ENCODE assay signal across 8 cellular contexts in genomic region chr4:37827030-37827705, GRCh38. TPM values are rescaled to one million over a fixed set of nuclear protein-coding genes. Genes with fewer than 3 reads are reported as not detected.
A peak's percentile ranks its signal among the peaks of the same experiment; 100 is the strongest.
DNase-seq lines count a peak whose midpoint lies in the region; ATAC-seq, FAIRE-seq and TF ChIP-seq lines count a peak whose summit lies in the region.

No MANE protein-coding gene starts in this region.

- peak; percentile 69 for ATAC-seq in GM12878
- peak; percentile 53 to 60 for ATAC-seq in stimulated activated naive B cell treated with anti-CD40 and anti-IgM and Interleukin-4, amounts not matched to agents 10 μg/mL and 1 μg/mL and 100 μg/mL, for 72 hours (replicated peaks)

- RAD21 ChIA-PET in GM12878 (lab: Charles Lee; ENCODE audit: unreplicated experiment) = interaction anchor here (0.9 to 2.7 kb wide), 7 partner anchors 9 to 209 kb away, joined by 3 to 28 read pairs (median 5); partner anchors contain the start of gene TBC1D1

- H3K9me3 Mint-ChIP-seq in T-helper 2 cell treated with Interferon-gamma antibody and Interleukin-4, amounts not matched to agents 5 μg/mL and 100 μg/mL, for 36 hours = no peaks in the 10 kb centered on the region
- H3K9me3 Mint-ChIP-seq in stimulated activated naive B cell treated with anti-CD40 and anti-IgM and Interleukin-4, amounts not matched to agents 10 μg/mL and 1 μg/mL and 100 μg/mL, for 72 hours = no peaks in the 10 kb centered on the region

- FAIRE-seq in GM12878 (lab: Jason Lieb, UNC) = peak; percentile 80

- H3K9ac ChIP-seq in GM12878 (ENCODE audit: control insufficient read depth, insufficient read depth, low read length) = peak overlapping the region; percentile 65

- CTCF ChIA-PET in GM12878 (lab: Yijun Ruan, JAX) = interaction anchor here (0.7 to 4.2 kb wide), 8 partner anchors 9 to 307 kb away, joined by 3 to 26 read pairs (median 4); no protein-coding TSS in a partner anchor

- H3K9me3 ChIP-seq in GM12878 (replicated peaks; ENCODE audit: control insufficient read depth, insufficient read depth, low read length) = no peaks in the 10 kb centered on the region

- POLR2A ChIA-PET in GM12878 (lab: Charles Lee) = interaction anchor here (0.7 to 2.0 kb wide), 9 partner anchors 8 to 176 kb away, joined by 3 to 14 read pairs (median 3); partner anchors contain the start of gene TBC1D1

- H2AFZ ChIP-seq in GM12878 (ENCODE audit: control insufficient read depth, low read depth, low read length) = peak overlapping the region; percentile 81

- peaks cover 37% of the 10 kb centered on the region for H3K4me1 Mint-ChIP-seq in T-helper 2 cell treated with Interferon-gamma antibody and Interleukin-4, amounts not matched to agents 5 μg/mL and 100 μg/mL, for 36 hours (ENCODE audit: low read depth)
- H3K4me1 Mint-ChIP-seq in stimulated activated naive B cell treated with anti-CD40 and anti-IgM and Interleukin-4, amounts not matched to agents 10 μg/mL and 1 μg/mL and 100 μg/mL, for 72 hours = peaks cover 20 to 34% of the 10 kb centered on the region in 2 donors

- in situ Hi-C loops in GM12878 (cut with MboI) = no loop called here

- H3K36me3 Mint-ChIP-seq in T-helper 2 cell treated with Interferon-gamma antibody and Interleukin-4, amounts not matched to agents 5 μg/mL and 100 μg/mL, for 36 hours (ENCODE audit: low read depth) = peaks cover 27% of the 10 kb centered on the region
- H3K36me3 Mint-ChIP-seq in stimulated activated naive B cell treated with anti-CD40 and anti-IgM and Interleukin-4, amounts not matched to agents 10 μg/mL and 1 μg/mL and 100 μg/mL, for 72 hours = peaks cover 19 to 22% of the 10 kb centered on the region in 2 donors

- no peak for TF ChIP-seq CTCF in GM12878 (IDR thresholded peaks at IDR 0.05 in 2 of 3, conservative IDR thresholded peaks at IDR 0.05 in 1 of 3; ENCODE audit: control insufficient read depth in 2 of 3, extremely low read depth in 1 of 3, insufficient read depth in 1 of 3, low read depth in 3 of 3, low read length in 3 of 3)

- intact Hi-C loops in GM12878 (cut with micrococcal nuclease; ENCODE audit: unreplicated experiment) = loop anchor here (2.0 to 5.0 kb wide), 3 partner anchors 64 to 150 kb away; partner anchors contain the start of genes RELL1 and TBC1D1

- peaks cover 12% of the 10 kb centered on the region for H3K79me2 ChIP-seq in GM12878 (ENCODE audit: control insufficient read depth, insufficient read depth, low read length)

- H3K27me3 Mint-ChIP-seq in T-helper 2 cell treated with Interferon-gamma antibody and Interleukin-4, amounts not matched to agents 5 μg/mL and 100 μg/mL, for 36 hours (ENCODE audit: low read depth) = peaks cover 5% of the 10 kb centered on the region
- no peaks in the 10 kb centered on the region for H3K27me3 Mint-ChIP-seq in stimulated activated naive B cell treated with anti-CD40 and anti-IgM and Interleukin-4, amounts not matched to agents 10 μg/mL and 1 μg/mL and 100 μg/mL, for 72 hours

- no peak for TF ChIP-seq RAD21 in GM12878 (IDR thresholded peaks at IDR 0.05; ENCODE audit: insufficient read depth, low read depth, low read length)

- SMC1A ChIA-PET in GM12878 (lab: Charles Lee; ENCODE audit: uncharacterized antibody, unreplicated experiment) = interaction anchor here (0.6 to 3.3 kb wide), 9 partner anchors 7 to 208 kb away, joined by 3 to 10 read pairs (median 3); no protein-coding TSS in a partner anchor

- H3K4me3 ChIP-seq in GM12878 = peak overlapping the region; percentile 79

- H4K20me1 ChIP-seq in GM12878 (ENCODE audit: control insufficient read depth, insufficient read depth) = no peaks in the 10 kb centered on the region

- H3K36me3 ChIP-seq in GM12878 (ENCODE audit: control insufficient read depth in 2 of 2, insufficient read depth in 2 of 2, low read length in 1 of 2) = 0 out of 4 replicates have a peak, but pooled peaks cover 0 to 2% of the 10 kb centered on the region in 2 experiments

- H3K4me3 Mint-ChIP-seq in T-helper 2 cell treated with Interferon-gamma antibody and Interleukin-4, amounts not matched to agents 5 μg/mL and 100 μg/mL, for 36 hours = peak overlapping the region; percentile 90
- H3K4me3 Mint-ChIP-seq in stimulated activated naive B cell treated with anti-CD40 and anti-IgM and Interleukin-4, amounts not matched to agents 10 μg/mL and 1 μg/mL and 100 μg/mL, for 72 hours = peak overlapping the region; percentile 90 to 91

- 0 out of 2 replicates have a peak, but pooled peaks cover 5% of the 10 kb centered on the region for H3K4me1 ChIP-seq in GM12878 (ENCODE audit: control insufficient read depth, insufficient read depth, low read length)

- no TSS peak for BruUV-seq in GM12878 (replicated peaks; lab: Mats Ljungman, UMichigan)

- no peak for TF ChIP-seq POLR2A in GM12878 (IDR thresholded peaks at IDR 0.05; ENCODE audit: low read depth, low read length)

- peak overlapping the region; percentile 66 for H3K27ac ChIP-seq in GM12878 (ENCODE audit: control insufficient read depth, insufficient read depth)

- peak overlapping the region; percentile 64 for H3K4me2 ChIP-seq in GM12878 (ENCODE audit: control insufficient read depth, insufficient read depth)

- H3K27ac Mint-ChIP-seq in T-helper 2 cell treated with Interferon-gamma antibody and Interleukin-4, amounts not matched to agents 5 μg/mL and 100 μg/mL, for 36 hours = peak overlapping the region; percentile 80
- H3K27ac Mint-ChIP-seq in stimulated activated naive B cell treated with anti-CD40 and anti-IgM and Interleukin-4, amounts not matched to agents 10 μg/mL and 1 μg/mL and 100 μg/mL, for 72 hours = peak overlapping the region; percentile 87

- DNase-seq in T-helper 2 cell treated with Interferon-gamma antibody and Interleukin-4, amounts not matched to agents 5 μg/mL and 100 μg/mL, for 36 hours (ENCODE audit: low spot score) = no peak
- DNase-seq in T-helper 2 cell (no peak), HCEC 1CT (peak; percentile 13), M059J (ENCODE audit: low read depth) (peak; percentile 38), GM12878 (ENCODE audit: low read depth, low spot score) (no peak), iris pigment epithelial cell (ENCODE audit: low read depth) (peak; percentile 82), NK-92 (lab: John Stamatoyannopoulos, UW; ENCODE audit: unreplicated experiment) (no peak)
- no peak for DNase-seq in stimulated activated naive B cell treated with anti-CD40 and anti-IgM and Interleukin-4, amounts not matched to agents 10 μg/mL and 1 μg/mL and 100 μg/mL, for 72 hours

- no peaks in the 10 kb centered on the region for H3K27me3 ChIP-seq in GM12878 (replicated peaks in 1 of 2; ENCODE audit: control insufficient read depth in 2 of 2, insufficient read depth in 2 of 2, low read length in 1 of 2)

- 2% methylated on average over 38 of the region's 38 CpGs for WGBS in GM12878 (ENCODE audit: insufficient coverage, insufficient replicate concordance, low lambda C conversion rate, missing lambda C conversion rate)

- no peak for TF ChIP-seq EP300 in GM12878 (IDR thresholded peaks at IDR 0.05; ENCODE audit: borderline replicate concordance in 1 of 2, control insufficient read depth in 1 of 2, low read depth in 2 of 2, low read length in 2 of 2)

TF ChIP-seq in GM12878, 131 proteins besides CTCF, POLR2A, EP300 and RAD21 (continues in another document):
- TF ChIP-seq PKNOX1 (IDR thresholded peaks at IDR 0.05) (peak; percentile 62; the same call in 1 of the 2 replicates), HDAC2 (IDR thresholded peaks at IDR 0.05) (no peak), SMC3 (IDR thresholded peaks at IDR 0.05; ENCODE audit: borderline replicate concordance, low read length) (0 out of 2 replicates have a peak, but pooled peaks have one; percentile 7), PBX3 (IDR thresholded peaks at IDR 0.05; ENCODE audit: insufficient replicate concordance, low read depth, low read length) (peak; percentile 28)

RNA-seq across cellular contexts. Expression of gene PGM2, which starts 0.7 kb away (rescaled TPM):
- total RNA-seq in M059J (2014; rRNA removed; shearing (Covaris generic)) = 36.9 and 51.9 TPM in 2 replicates
- total RNA-seq in GM12878 (2013; cell fraction: nucleolus; rRNA removed) = 38.8 and 42.8 TPM in 2 replicates
- 31.4 and 36.5 TPM in 2 replicates for total RNA-seq in GM12878 (2014; rRNA removed)
- 39.7 and 40.1 TPM in 2 replicates for total RNA-seq in GM12878 (2014; rRNA removed; fragmentation: Illumina TruSeq; extraction: Trizol)
- 39.2 and 41.1 TPM in 2 replicates for total RNA-seq in GM12878 (2021)
- polyA plus RNA-seq in GM12878 (2011; ENCODE audit: low read depth) = 12.4 TPM
- 39.3 and 65.2 TPM in 2 replicates for polyA plus RNA-seq in GM12878 (2011; rRNA removed)
- 19.4 and 20.9 TPM in 2 replicates for polyA plus RNA-seq in GM12878 (2011; cell fraction: cytosol; rRNA removed)
- polyA plus RNA-seq in GM12878 (2011; cell fraction: nucleus; rRNA removed) = 21.9 and 36.0 TPM in 2 replicates
- 15.5 and 18.3 TPM in 2 replicates for polyA plus RNA-seq in GM12878 (2012)
- 35.1 and 43.9 TPM in 2 replicates for polyA plus RNA-seq in GM12878 (2014; fragmentation: Illumina TruSeq; extraction: Trizol)
- 10 to 100 TPM; 11.9 to 15.1 TPM for polyA plus RNA-seq in GM12878 (2014; fragmentation: Nextera tagmentation; extraction: Ambion mirVana)
- 24.2 and 24.4 TPM in 2 replicates for polyA plus RNA-seq in GM12878 (2014; rRNA removed)
- polyA plus RNA-seq in GM12878 (2016; fragmentation: Nextera tagmentation; extraction: Ambion mirVana) = 10 to 100 TPM; 40.9 to 41.7 TPM
- polyA minus RNA-seq in GM12878 (2011; rRNA and poly(A)+ RNA removed) = 23.2 and 24.4 TPM in 2 replicates
- 13.0 and 16.8 TPM in 2 replicates for polyA minus RNA-seq in GM12878 (2011; cell fraction: cytosol; rRNA and poly(A)+ RNA removed)
- polyA minus RNA-seq in GM12878 (2011; cell fraction: nucleus; rRNA and poly(A)+ RNA removed) = 8.8 and 13.0 TPM in 2 replicates

Comparison
In these comparisons a context has a peak if more than half of its experiments do, and no peak if none do; other contexts are left out.
1. DNase-seq: peak in HCEC 1CT (single experiment), M059J (single experiment) and iris pigment epithelial cell (single experiment); none in T-helper 2 cell treated with Interferon-gamma antibody and Interleukin-4, amounts not matched to agents 5 μg/mL and 100 μg/mL, for 36 hours (single experiment), T-helper 2 cell (0 of 5), GM12878 (single experiment), stimulated activated naive B cell treated with anti-CD40 and anti-IgM and Interleukin-4, amounts not matched to agents 10 μg/mL and 1 μg/mL and 100 μg/mL, for 72 hours (single experiment) and NK-92 (single experiment).